ENCODE assay signal across 3 cellular contexts in the genomic region with DNA sequence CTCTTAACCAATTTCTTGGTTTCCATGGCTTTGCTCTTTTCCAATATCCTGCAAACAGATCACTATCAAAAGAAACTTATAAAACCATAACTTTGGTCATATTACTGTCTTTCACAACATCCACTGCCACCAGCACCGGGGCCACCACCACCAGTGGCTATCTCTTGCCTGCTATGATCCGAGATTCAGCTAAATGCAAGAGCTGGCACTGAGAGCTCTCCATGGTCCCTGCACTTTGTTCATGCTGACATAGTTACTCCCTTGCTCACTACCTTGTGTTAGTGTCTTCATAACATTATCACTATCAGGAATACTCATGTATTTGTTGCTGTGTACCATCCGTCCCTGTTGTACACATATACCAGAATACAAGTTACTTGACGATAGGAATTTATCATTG.
TF ChIP-seq lines count a peak whose summit lies in the region.

No MANE protein-coding gene starts in this region.

TF ChIP-seq in SK-N-SH, 30 proteins besides CTCF, POLR2A, EP300 and RAD21 (continued from another document):
- TF ChIP-seq, protein P1, sequence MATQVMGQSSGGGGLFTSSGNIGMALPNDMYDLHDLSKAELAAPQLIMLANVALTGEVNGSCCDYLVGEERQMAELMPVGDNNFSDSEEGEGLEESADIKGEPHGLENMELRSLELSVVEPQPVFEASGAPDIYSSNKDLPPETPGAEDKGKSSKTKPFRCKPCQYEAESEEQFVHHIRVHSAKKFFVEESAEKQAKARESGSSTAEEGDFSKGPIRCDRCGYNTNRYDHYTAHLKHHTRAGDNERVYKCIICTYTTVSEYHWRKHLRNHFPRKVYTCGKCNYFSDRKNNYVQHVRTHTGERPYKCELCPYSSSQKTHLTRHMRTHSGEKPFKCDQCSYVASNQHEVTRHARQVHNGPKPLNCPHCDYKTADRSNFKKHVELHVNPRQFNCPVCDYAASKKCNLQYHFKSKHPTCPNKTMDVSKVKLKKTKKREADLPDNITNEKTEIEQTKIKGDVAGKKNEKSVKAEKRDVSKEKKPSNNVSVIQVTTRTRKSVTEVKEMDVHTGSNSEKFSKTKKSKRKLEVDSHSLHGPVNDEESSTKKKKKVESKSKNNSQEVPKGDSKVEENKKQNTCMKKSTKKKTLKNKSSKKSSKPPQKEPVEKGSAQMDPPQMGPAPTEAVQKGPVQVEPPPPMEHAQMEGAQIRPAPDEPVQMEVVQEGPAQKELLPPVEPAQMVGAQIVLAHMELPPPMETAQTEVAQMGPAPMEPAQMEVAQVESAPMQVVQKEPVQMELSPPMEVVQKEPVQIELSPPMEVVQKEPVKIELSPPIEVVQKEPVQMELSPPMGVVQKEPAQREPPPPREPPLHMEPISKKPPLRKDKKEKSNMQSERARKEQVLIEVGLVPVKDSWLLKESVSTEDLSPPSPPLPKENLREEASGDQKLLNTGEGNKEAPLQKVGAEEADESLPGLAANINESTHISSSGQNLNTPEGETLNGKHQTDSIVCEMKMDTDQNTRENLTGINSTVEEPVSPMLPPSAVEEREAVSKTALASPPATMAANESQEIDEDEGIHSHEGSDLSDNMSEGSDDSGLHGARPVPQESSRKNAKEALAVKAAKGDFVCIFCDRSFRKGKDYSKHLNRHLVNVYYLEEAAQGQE (IDR thresholded peaks at IDR 0.05; ENCODE audit: low read depth, low read length), result peak; percentile 93
TF ChIP-seq in SK-N-SH: peak in this region for 1.

TF ChIP-seq in SK-N-SH treated with all-trans-retinoic acid at 6 μM for 48 hours, 23 proteins besides CTCF, POLR2A, EP300 and RAD21 (continued from another document):
- TF ChIP-seq, protein P2, sequence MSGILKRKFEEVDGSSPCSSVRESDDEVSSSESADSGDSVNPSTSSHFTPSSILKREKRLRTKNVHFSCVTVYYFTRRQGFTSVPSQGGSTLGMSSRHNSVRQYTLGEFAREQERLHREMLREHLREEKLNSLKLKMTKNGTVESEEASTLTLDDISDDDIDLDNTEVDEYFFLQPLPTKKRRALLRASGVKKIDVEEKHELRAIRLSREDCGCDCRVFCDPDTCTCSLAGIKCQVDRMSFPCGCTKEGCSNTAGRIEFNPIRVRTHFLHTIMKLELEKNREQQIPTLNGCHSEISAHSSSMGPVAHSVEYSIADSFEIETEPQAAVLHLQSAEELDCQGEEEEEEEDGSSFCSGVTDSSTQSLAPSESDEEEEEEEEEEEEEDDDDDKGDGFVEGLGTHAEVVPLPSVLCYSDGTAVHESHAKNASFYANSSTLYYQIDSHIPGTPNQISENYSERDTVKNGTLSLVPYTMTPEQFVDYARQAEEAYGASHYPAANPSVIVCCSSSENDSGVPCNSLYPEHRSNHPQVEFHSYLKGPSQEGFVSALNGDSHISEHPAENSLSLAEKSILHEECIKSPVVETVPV (CRISPR knock-in tag; IDR thresholded peaks at IDR 0.05), result no peak
- TF ChIP-seq ZNF565 (CRISPR knock-in tag; conservative IDR thresholded peaks at IDR 0.05; ENCODE audit: low read depth) (no peak), ZNF8 (CRISPR knock-in tag; IDR thresholded peaks at IDR 0.05) (no peak), CSDC2 (CRISPR knock-in tag; IDR thresholded peaks at IDR 0.05) (no peak), PPARA (CRISPR knock-in tag; IDR thresholded peaks at IDR 0.05; ENCODE audit: borderline replicate concordance) (no peak)
- TF ChIP-seq, protein P3, sequence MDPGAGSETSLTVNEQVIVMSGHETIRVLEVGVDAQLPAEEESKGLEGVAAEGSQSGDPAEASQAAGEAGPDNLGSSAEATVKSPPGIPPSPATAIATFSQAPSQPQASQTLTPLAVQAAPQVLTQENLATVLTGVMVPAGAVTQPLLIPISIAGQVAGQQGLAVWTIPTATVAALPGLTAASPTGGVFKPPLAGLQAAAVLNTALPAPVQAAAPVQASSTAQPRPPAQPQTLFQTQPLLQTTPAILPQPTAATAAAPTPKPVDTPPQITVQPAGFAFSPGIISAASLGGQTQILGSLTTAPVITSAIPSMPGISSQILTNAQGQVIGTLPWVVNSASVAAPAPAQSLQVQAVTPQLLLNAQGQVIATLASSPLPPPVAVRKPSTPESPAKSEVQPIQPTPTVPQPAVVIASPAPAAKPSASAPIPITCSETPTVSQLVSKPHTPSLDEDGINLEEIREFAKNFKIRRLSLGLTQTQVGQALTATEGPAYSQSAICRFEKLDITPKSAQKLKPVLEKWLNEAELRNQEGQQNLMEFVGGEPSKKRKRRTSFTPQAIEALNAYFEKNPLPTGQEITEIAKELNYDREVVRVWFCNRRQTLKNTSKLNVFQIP (CRISPR knock-in tag; IDR thresholded peaks at IDR 0.05; ENCODE audit: borderline replicate concordance, low read depth), result no peak

TF ChIP-seq in HCT116, 20 proteins besides CTCF, POLR2A, EP300 and RAD21 (continued from another document):
- TF ChIP-seq, protein P1 (IDR thresholded peaks at IDR 0.05; ENCODE audit: low read depth), result peak; percentile 20; the same call in 1 of the 2 replicates
